33 cellular contexts compared by ENCODE assay signal in genomic region chr2:174802459-174802858, GRCh38. TPM values are rescaled to one million over a fixed set of nuclear protein-coding genes. Genes with fewer than 3 reads are reported as not detected.
DNase-seq lines count a peak whose midpoint lies in the region; ATAC-seq and TF ChIP-seq lines count a peak whose summit lies in the region.
"Had no signal": no experiment of that assay in that cellular context is flagged by ENCODE, and none has a peak within 500 bp of the region (broad histone marks: within the 10 kb centered on the region; RNA-seq: fewer than 3 reads in every experiment).

No MANE protein-coding gene starts in this region.

- peak overlapping the region; percentile 87; the same call in 1 of the 2 replicates for H3K56ac ChIP-seq in IMR-90 (ENCODE audit: extremely low read depth, insufficient read depth, low read length)

- H3K18ac ChIP-seq in IMR-90 (ENCODE audit: low read depth, low read length): peak overlapping the region; percentile 97; the same call in 1 of the 2 replicates

- H2BK5ac ChIP-seq in IMR-90 (ENCODE audit: low read depth, low read length, poor library complexity, severe bottlenecking): peak overlapping the region; percentile 99

- H2BK120ac ChIP-seq in IMR-90 (ENCODE audit: low read depth, low read length): peak overlapping the region; percentile 94

- peak overlapping the region; percentile 98; the same call in 1 of the 2 replicates for H2BK20ac ChIP-seq in IMR-90 (ENCODE audit: low read depth, low read length)

- peak overlapping the region; percentile 76 for H3K4ac ChIP-seq in IMR-90 (ENCODE audit: low read depth, low read length)

- in situ Hi-C loops in IMR-90 (cut with MboI; ENCODE audit: low sequenced_read_pairs): no loop called here
- in situ Hi-C loops in astrocyte of the spinal cord (cut with HindIII; ENCODE audit: low sequenced_read_pairs): no loop called here

- no peak overlapping the region for H3K27ac Mint-ChIP-seq in glutamatergic neuron (ENCODE audit: unreplicated experiment)
- H3K27ac Mint-ChIP-seq: activated naive CD8-positive, alpha-beta T cell treated with anti-CD3 and anti-CD28 coated beads for 36 hours; endodermal cell; naive thymus-derived CD8-positive, alpha-beta T cell; progenitor cell of endocrine pancreas had no signal

- peak overlapping the region; percentile 57; the same call in 1 of the 2 replicates for H3K14ac ChIP-seq in IMR-90 (replicated peaks; ENCODE audit: low read depth, low read length)

- TF ChIP-seq POLR2A in IMR-90 (IDR thresholded peaks at IDR 0.05; ENCODE audit: low read depth, low read length): no peak

- H4K91ac ChIP-seq in IMR-90 (ENCODE audit: insufficient read depth, low read depth, low read length): peak overlapping the region; percentile 89

- H3K9me3 ChIP-seq in IMR-90 (ENCODE audit: control insufficient read depth, insufficient read depth, low read length) (no peaks in the 10 kb centered on the region), MG63 (no peaks in the 10 kb centered on the region)
- H3K9me3 ChIP-seq: gastroesophageal sphincter, lower lobe of right lung, sigmoid colon, tibial nerve had no signal

- no peak for TF ChIP-seq RAD21 in IMR-90 (IDR thresholded peaks at IDR 0.05; ENCODE audit: low read length)

- peak overlapping the region; percentile 86 to 91 for H4K8ac ChIP-seq in IMR-90 (ENCODE audit: low read depth in 2 of 2, low read length in 2 of 2)

- H3K9ac ChIP-seq in IMR-90 (ENCODE audit: low read depth, low read length): no peak overlapping the region; the same call in 1 of the 2 replicates

- no peak overlapping the region for H2AK9ac ChIP-seq in IMR-90 (replicated peaks; ENCODE audit: low read depth, low read length, poor library complexity)

- H2BK15ac ChIP-seq in IMR-90 (ENCODE audit: low read depth, low read length): peak overlapping the region; percentile 49; the same call in 2 of the 3 replicates

- CTCF ChIA-PET in IMR-90 (lab: Yijun Ruan, JAX): no interaction called here

- ATAC-seq in IMR-90 (ENCODE audit: low read depth): peak; percentile 27
- ATAC-seq: gastroesophageal sphincter; lower lobe of right lung; naive thymus-derived CD8-positive, alpha-beta T cell had no signal

- H3K4me1 Mint-ChIP-seq in glutamatergic neuron (ENCODE audit: low read depth, unreplicated experiment): peaks cover 4% of the 10 kb centered on the region
- H3K4me1 Mint-ChIP-seq: endodermal cell had no signal

- H3K23ac ChIP-seq in IMR-90 (ENCODE audit: low read depth, low read length): peak overlapping the region; percentile 58; the same call in 1 of the 2 replicates

- H4K5ac ChIP-seq in IMR-90 (ENCODE audit: low read depth, low read length): peak overlapping the region; percentile 75; the same call in 1 of the 2 replicates

- peak overlapping the region; percentile 68; the same call in 1 of the 2 replicates for H3K4me2 ChIP-seq in IMR-90 (ENCODE audit: low read depth, low read length)
- H3K4me2 ChIP-seq: hepatocyte had no signal

- peaks cover 8% of the 10 kb centered on the region for H3K36me3 Mint-ChIP-seq in glutamatergic neuron (ENCODE audit: unreplicated experiment)
- H3K36me3 Mint-ChIP-seq: activated naive CD8-positive, alpha-beta T cell treated with anti-CD3 and anti-CD28 coated beads for 36 hours; naive thymus-derived CD8-positive, alpha-beta T cell had no signal

- DNase-seq in EH (ENCODE audit: low read depth) (peak; percentile 91), IMR-90 (peak; percentile 52), astrocyte of the spinal cord (ENCODE audit: low read depth, low spot score) (peak; percentile 47), renal cortical epithelial cell (ENCODE audit: low read depth) (peak; percentile 26), MG63 (no peak), glutamatergic neuron (no peak), HK-2 (ENCODE audit: unreplicated experiment) (no peak)
- DNase-seq: activated CD4-positive, alpha-beta T cell treated with anti-CD3 and anti-CD28 coated beads for 48 hours; activated CD8-positive, alpha-beta memory T cell treated with anti-CD3 and anti-CD28 coated beads for 24 hours; activated effector memory CD4-positive, alpha-beta T cell treated with Interleukin-2 at 50 U/mL for 16 hours; activated naive CD8-positive, alpha-beta T cell treated with anti-CD3 and anti-CD28 coated beads for 36 hours; aorta; COR-L47; dermis blood vessel endothelial cell; DMS53; endodermal cell; GDM1; lower lobe of right lung; naive thymus-derived CD8-positive, alpha-beta T cell; NCI-H146; NCI-H2107; NCI-H345; NCI-H748 treated with DMSO at 0.1 percent for 48 hours; SHP77 treated with DMSO at 0.1 percent for 48 hours; sigmoid colon; stimulated activated CD4-positive, alpha-beta T cell treated with anti-CD3 and anti-CD28 coated beads, Interleukin-4, amount 100 ng/mL, for 4 hours; SW 1271; T-helper 9 cell had no signal

- BruUV-seq in IMR-90 (replicated peaks; lab: Mats Ljungman, UMichigan): no TSS peak

- H3K27me3 Mint-ChIP-seq in glutamatergic neuron (ENCODE audit: unreplicated experiment): peaks cover 10% of the 10 kb centered on the region
- H3K27me3 Mint-ChIP-seq: activated naive CD8-positive, alpha-beta T cell treated with anti-CD3 and anti-CD28 coated beads for 36 hours; progenitor cell of endocrine pancreas had no signal

- POLR2A ChIA-PET in IMR-90 (lab: Charles Lee; ENCODE audit: unreplicated experiment): no interaction called here

- H3K9me1 ChIP-seq in IMR-90 (ENCODE audit: insufficient read depth, low read length): peaks cover 15% of the 10 kb centered on the region

- H3K36me3 ChIP-seq in IMR-90 (ENCODE audit: control insufficient read depth, insufficient read depth, low read length) (peaks cover 22% of the 10 kb centered on the region), MG63 (no peaks in the 10 kb centered on the region)

- no peak overlapping the region for H3K4me3 Mint-ChIP-seq in glutamatergic neuron (ENCODE audit: unreplicated experiment)
- H3K4me3 Mint-ChIP-seq: activated naive CD8-positive, alpha-beta T cell treated with anti-CD3 and anti-CD28 coated beads for 36 hours; endodermal cell; naive thymus-derived CD8-positive, alpha-beta T cell had no signal

- peaks cover 0 to 23% of the 10 kb centered on the region in 2 experiments; a peak in 2 of 4 replicates for H3K79me1 ChIP-seq in IMR-90 (ENCODE audit: low read depth in 1 of 2, low read length in 2 of 2)

- dilution Hi-C loops in IMR-90 (cut with HindIII; ENCODE audit: low sequenced_read_pairs, unreplicated experiment): no loop called here

- H2AK5ac ChIP-seq in IMR-90 (ENCODE audit: low read depth, low read length): peak overlapping the region; percentile 75; the same call in 1 of the 2 replicates

- H3K27ac ChIP-seq in IMR-90 (ENCODE audit: insufficient read depth, low read length): peak overlapping the region; percentile 88
- H3K27ac ChIP-seq: C4-2B, gastroesophageal sphincter, hepatocyte, lower lobe of right lung, sigmoid colon, tibial nerve had no signal

- peaks cover 37% of the 10 kb centered on the region for H3K4me1 ChIP-seq in IMR-90 (ENCODE audit: control insufficient read depth, insufficient read depth, low read length)
- H3K4me1 ChIP-seq: gastroesophageal sphincter, lower lobe of right lung had no signal

- H3K27me3 ChIP-seq in IMR-90 (ENCODE audit: control insufficient read depth, insufficient read depth, low read length): no peaks in the 10 kb centered on the region
- H3K27me3 ChIP-seq in MG63: no peaks in the 10 kb centered on the region
- H3K27me3 ChIP-seq: gastroesophageal sphincter, hepatocyte, sigmoid colon, tibial nerve had no signal

- no CpG with 5 or more reads among the region's 4 CpGs for WGBS in IMR-90 (ENCODE audit: extremely low coverage in 2 of 2, insufficient read length in 1 of 2), 2 experiments

- H3K9me3 Mint-ChIP-seq in glutamatergic neuron (ENCODE audit: unreplicated experiment): peaks cover 5% of the 10 kb centered on the region
- H3K9me3 Mint-ChIP-seq: activated naive CD8-positive, alpha-beta T cell treated with anti-CD3 and anti-CD28 coated beads for 36 hours; endodermal cell; naive thymus-derived CD8-positive, alpha-beta T cell had no signal

- intact Hi-C loops in IMR-90 (cut with micrococcal nuclease): no loop called here

- no peak overlapping the region for H2AFZ ChIP-seq in IMR-90 (replicated peaks; ENCODE audit: low read length, poor library complexity)
- H2AFZ ChIP-seq: hepatocyte had no signal

- TF ChIP-seq CTCF in IMR-90 (conservative IDR thresholded peaks at IDR 0.05; ENCODE audit: low read depth, low read length) (no peak), astrocyte of the spinal cord (IDR thresholded peaks at IDR 0.05; ENCODE audit: low read depth, low read length) (no peak), glutamatergic neuron (IDR thresholded peaks at IDR 0.05; ENCODE audit: partially characterized antibody, unreplicated experiment) (no peak)

- H3K4me3 ChIP-seq in IMR-90 (ENCODE audit: insufficient read depth, low read depth, low read length) (no peak overlapping the region), astrocyte of the spinal cord (ENCODE audit: low read depth, low read length) (no peak overlapping the region), MG63 (no peak overlapping the region)
- H3K4me3 ChIP-seq: gastroesophageal sphincter, hepatocyte, lower lobe of right lung, sigmoid colon, tibial nerve had no signal

- no peaks in the 10 kb centered on the region for H4K20me1 ChIP-seq in IMR-90 (ENCODE audit: insufficient read depth, low read length)

TF ChIP-seq in IMR-90, 13 proteins besides CTCF, POLR2A, EP300 and RAD21 (continues in another document):
- TF ChIP-seq MAFK (IDR thresholded peaks at IDR 0.05; ENCODE audit: low read depth, low read length): no peak
- TF ChIP-seq RCOR1 (IDR thresholded peaks at IDR 0.05; ENCODE audit: insufficient replicate concordance, low read length): no peak
- no peak for TF ChIP-seq USF2 (IDR thresholded peaks at IDR 0.05; ENCODE audit: low read depth, low read length)
- TF ChIP-seq MXI1 (IDR thresholded peaks at IDR 0.05; ENCODE audit: borderline replicate concordance, low read depth, low read length): no peak
- TF ChIP-seq RFX5 (IDR thresholded peaks at IDR 0.05; ENCODE audit: low read depth, low read length): no peak

RNA-seq across cellular contexts. Expression of gene CHRNA1, which starts 38.2 kb away (rescaled TPM):
- total RNA-seq in IMR-90 (2012; rRNA removed): 0.56 and 0.90 TPM in 2 replicates
- 0.75 and 1.2 TPM in 2 replicates for polyA plus RNA-seq in IMR-90 (2012; rRNA removed)
- 0.66 and 1.2 TPM in 2 replicates for polyA plus RNA-seq in IMR-90 (2012; cell fraction: cytosol; rRNA removed)
- 0.76 and 1.5 TPM in 2 replicates for polyA plus RNA-seq in IMR-90 (2012; cell fraction: nucleus; rRNA removed; ENCODE audit: low replicate concordance)
- total RNA-seq in renal cortical epithelial cell: 0.05 and 0.17 TPM in 2 replicates
- not detected in 2 replicates for total RNA-seq in MG63 (2014; rRNA removed; shearing (Covaris generic); ENCODE audit: low replicate concordance)
- 161 TPM for total RNA-seq in glutamatergic neuron (ENCODE audit: unreplicated experiment)
- total RNA-seq: activated naive CD8-positive, alpha-beta T cell treated with anti-CD3 and anti-CD28 coated beads for 36 hours; aorta; endodermal cell; gastroesophageal sphincter; lower lobe of right lung; naive thymus-derived CD8-positive, alpha-beta T cell; progenitor cell of endocrine pancreas; sigmoid colon; tibial nerve had no signal
- polyA plus RNA-seq: naive thymus-derived CD8-positive, alpha-beta T cell had no signal

Comparison
In these comparisons a context has a peak if more than half of its experiments do, and no peak if none do; other contexts are left out.
1. DNase-seq: peak in EH (single experiment), IMR-90 (single experiment), astrocyte of the spinal cord (single experiment) and renal cortical epithelial cell (single experiment); none in MG63 (single experiment), glutamatergic neuron (single experiment) and HK-2 (single experiment).
2. RNA of gene CHRNA1, which starts 38.2 kb away (total RNA-seq): 161 TPM in glutamatergic neuron (single experiment); 0.56 to 0.90 TPM in IMR-90, 0.05 to 0.17 TPM in renal cortical epithelial cell and not detected in MG63; every median in the first group is over 10 times any median in the second.